Comparison of ENCODE assay signal across 13 cellular contexts in genomic region chr20:235891-236290, GRCh38. TPM values are rescaled to one million over a fixed set of nuclear protein-coding genes. Genes with fewer than 3 reads are reported as not detected.
DNase-seq lines count a peak whose midpoint lies in the region; ATAC-seq lines count a peak whose summit lies in the region.
"Had no signal": no experiment of that assay in that cellular context is flagged by ENCODE, and none has a peak within 500 bp of the region (broad histone marks: within the 10 kb centered on the region; RNA-seq: fewer than 3 reads in every experiment).

No MANE protein-coding gene starts in this region.

- peaks cover 19% of the 10 kb centered on the region for H3K4me1 Mint-ChIP-seq in activated CD4-positive, alpha-beta T cell treated with anti-CD3 and anti-CD28 coated beads, Interleukin-2, amount 10 ng/mL, durations not matched to agents 24 days and 14 days

- peak; percentile 50 for DNase-seq in activated CD4-positive, alpha-beta T cell treated with anti-CD3 and anti-CD28 coated beads, Interleukin-2, amount 10 ng/mL, durations not matched to agents 24 days and 14 days
- no peak for DNase-seq in activated CD4-positive, alpha-beta T cell treated with anti-CD3 and anti-CD28 coated beads, Interleukin-2, amount 50 U/mL, for 4 hours
- DNase-seq in SJCRH30 (peak; percentile 40 to 53), fibroblast of peridontal ligament (ENCODE audit: extremely low read depth) (peak; percentile 35), sciatic nerve (ENCODE audit: low spot score) (no peak), NCI-H510A treated with DMSO at 0.1 percent for 48 hours (lab: John Stamatoyannopoulos, UW) (no peak), SW 1271 (lab: John Stamatoyannopoulos, UW) (no peak), NCI-H345 (lab: John Stamatoyannopoulos, UW) (no peak)
- DNase-seq: mucosa of descending colon, NCI-H446 treated with DMSO at 0.1 percent for 48 hours had no signal

- H3K36me3 ChIP-seq in SJCRH30, result no peaks in the 10 kb centered on the region

- no peaks in the 10 kb centered on the region for H3K27me3 ChIP-seq in SJCRH30

- no peak overlapping the region for H3K27ac ChIP-seq in SJCRH30

- 0 out of 2 replicates have a peak, but pooled peaks cover 8% of the 10 kb centered on the region for H3K4me1 ChIP-seq in SJCRH30

- no peaks in the 10 kb centered on the region for H3K36me3 Mint-ChIP-seq in activated CD4-positive, alpha-beta T cell treated with anti-CD3 and anti-CD28 coated beads, Interleukin-2, amount 10 ng/mL, durations not matched to agents 24 days and 14 days (ENCODE audit: low read depth)
- H3K36me3 Mint-ChIP-seq: activated naive CD4-positive, alpha-beta T cell treated with anti-CD3 and anti-CD28 coated beads, Interleukin-2, amount 50 U/mL, for 24 hours had no signal

- no peak overlapping the region for H3K27ac Mint-ChIP-seq in activated CD4-positive, alpha-beta T cell treated with anti-CD3 and anti-CD28 coated beads, Interleukin-2, amount 10 ng/mL, durations not matched to agents 24 days and 14 days

- ATAC-seq in sciatic nerve, result peak; percentile 50
- ATAC-seq: GM12878, mucosa of descending colon had no signal

- H3K4me3 Mint-ChIP-seq in activated CD4-positive, alpha-beta T cell treated with anti-CD3 and anti-CD28 coated beads, Interleukin-2, amount 10 ng/mL, durations not matched to agents 24 days and 14 days, result no peak overlapping the region
- H3K4me3 Mint-ChIP-seq: activated naive CD4-positive, alpha-beta T cell treated with anti-CD3 and anti-CD28 coated beads, Interleukin-2, amount 50 U/mL, for 24 hours; B cell had no signal

- intact Hi-C loops in activated CD4-positive, alpha-beta T cell treated with anti-CD3 and anti-CD28 coated beads, Interleukin-2, amount 10 ng/mL, durations not matched to agents 24 days and 14 days (cut with micrococcal nuclease), result loop anchor here (2.0 kb wide), 2 partner anchors 27 to 31 kb away; no protein-coding TSS in a partner anchor
- intact Hi-C loops in sciatic nerve (cut with DNase I), result no loop called here

- no peak overlapping the region for H3K4me3 ChIP-seq in SJCRH30
- H3K4me3 ChIP-seq: GM12878, mucosa of descending colon had no signal

- H3K9me3 ChIP-seq in SJCRH30 (replicated peaks), result no peaks in the 10 kb centered on the region
- H3K9me3 ChIP-seq: mucosa of descending colon had no signal

- H3K27me3 Mint-ChIP-seq in activated CD4-positive, alpha-beta T cell treated with anti-CD3 and anti-CD28 coated beads, Interleukin-2, amount 10 ng/mL, durations not matched to agents 24 days and 14 days, result no peaks in the 10 kb centered on the region
- H3K27me3 Mint-ChIP-seq: activated naive CD4-positive, alpha-beta T cell treated with anti-CD3 and anti-CD28 coated beads, Interleukin-2, amount 50 U/mL, for 24 hours had no signal

- peaks cover 2% of the 10 kb centered on the region for H3K9me3 Mint-ChIP-seq in activated CD4-positive, alpha-beta T cell treated with anti-CD3 and anti-CD28 coated beads, Interleukin-2, amount 10 ng/mL, durations not matched to agents 24 days and 14 days
- H3K9me3 Mint-ChIP-seq: activated naive CD4-positive, alpha-beta T cell treated with anti-CD3 and anti-CD28 coated beads, Interleukin-2, amount 50 U/mL, for 24 hours had no signal

RNA-seq across cellular contexts. Expression of gene DEFB129, which starts 8.8 kb away (rescaled TPM):
- not detected in 2 replicates for total RNA-seq in activated CD4-positive, alpha-beta T cell treated with anti-CD3 and anti-CD28 coated beads, Interleukin-2, amount 10 ng/mL, durations not matched to agents 24 days and 14 days
- total RNA-seq in SJCRH30 (2014; rRNA removed; shearing (Covaris generic)), result not detected in 2 replicates
- not detected for total RNA-seq in sciatic nerve
- total RNA-seq: B cell, GM12878, mucosa of descending colon had no signal

RNA-seq across cellular contexts. Expression of gene DEFB132, which starts 21.6 kb away (rescaled TPM):
- total RNA-seq in activated CD4-positive, alpha-beta T cell treated with anti-CD3 and anti-CD28 coated beads, Interleukin-2, amount 10 ng/mL, durations not matched to agents 24 days and 14 days, result not detected in 2 replicates
- total RNA-seq in SJCRH30 (2014; rRNA removed; shearing (Covaris generic)), result not detected in 2 replicates
- total RNA-seq in sciatic nerve, result not detected
- total RNA-seq: B cell, GM12878, mucosa of descending colon had no signal

RNA-seq across cellular contexts. Expression of gene DEFB128, which starts 46.4 kb away (rescaled TPM):
- total RNA-seq in activated CD4-positive, alpha-beta T cell treated with anti-CD3 and anti-CD28 coated beads, Interleukin-2, amount 10 ng/mL, durations not matched to agents 24 days and 14 days, result not detected in 2 replicates
- not detected in 2 replicates for total RNA-seq in SJCRH30 (2014; rRNA removed; shearing (Covaris generic))
- total RNA-seq in sciatic nerve, result not detected
- total RNA-seq: B cell, GM12878, mucosa of descending colon had no signal

RNA-seq across cellular contexts. Expression of gene C20orf96, which starts 54.7 kb away (rescaled TPM):
- total RNA-seq in activated CD4-positive, alpha-beta T cell treated with anti-CD3 and anti-CD28 coated beads, Interleukin-2, amount 10 ng/mL, durations not matched to agents 24 days and 14 days, result 5.7 and 6.7 TPM in 2 replicates
- 1.5 and 2.3 TPM in 2 replicates for total RNA-seq in SJCRH30 (2014; rRNA removed; shearing (Covaris generic))
- total RNA-seq in sciatic nerve, result 8.7 TPM

Comparison
In these comparisons a context has a peak if more than half of its experiments do, and no peak if none do; other contexts are left out.
1. DNase-seq: peak in activated CD4-positive, alpha-beta T cell treated with anti-CD3 and anti-CD28 coated beads, Interleukin-2, amount 10 ng/mL, durations not matched to agents 24 days and 14 days (single experiment), SJCRH30 (2 of 2) and fibroblast of peridontal ligament (single experiment); none in activated CD4-positive, alpha-beta T cell treated with anti-CD3 and anti-CD28 coated beads, Interleukin-2, amount 50 U/mL, for 4 hours (0 of 2), sciatic nerve (single experiment), NCI-H510A treated with DMSO at 0.1 percent for 48 hours (single experiment), SW 1271 (0 of 2) and NCI-H345 (single experiment).